1 cellular context compared by ENCODE assay signal in the genomic region with DNA sequence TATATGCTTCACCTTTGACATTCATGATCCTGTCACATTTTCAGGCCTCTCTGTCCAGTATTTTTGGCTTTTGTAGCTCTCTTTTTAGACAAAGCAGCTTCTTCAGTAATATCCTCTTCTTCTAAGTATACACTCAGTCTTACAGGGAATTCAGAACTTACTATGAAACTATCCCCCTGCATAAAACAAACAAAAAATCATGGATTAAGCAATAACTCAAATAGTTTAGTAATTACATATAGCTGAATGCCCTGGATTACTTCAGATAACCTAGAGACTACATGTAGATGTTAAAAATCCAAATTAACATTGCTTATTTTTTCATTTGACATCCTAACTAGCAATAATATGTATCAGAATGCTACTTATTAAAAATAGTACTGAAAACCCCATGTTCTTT.
TF ChIP-seq lines count a peak whose summit lies in the region.

No MANE protein-coding gene starts in this region.

TF ChIP-seq in WTC11, 78 proteins besides CTCF, POLR2A, EP300 and RAD21 (continued from another document):
- TF ChIP-seq, protein P1, sequence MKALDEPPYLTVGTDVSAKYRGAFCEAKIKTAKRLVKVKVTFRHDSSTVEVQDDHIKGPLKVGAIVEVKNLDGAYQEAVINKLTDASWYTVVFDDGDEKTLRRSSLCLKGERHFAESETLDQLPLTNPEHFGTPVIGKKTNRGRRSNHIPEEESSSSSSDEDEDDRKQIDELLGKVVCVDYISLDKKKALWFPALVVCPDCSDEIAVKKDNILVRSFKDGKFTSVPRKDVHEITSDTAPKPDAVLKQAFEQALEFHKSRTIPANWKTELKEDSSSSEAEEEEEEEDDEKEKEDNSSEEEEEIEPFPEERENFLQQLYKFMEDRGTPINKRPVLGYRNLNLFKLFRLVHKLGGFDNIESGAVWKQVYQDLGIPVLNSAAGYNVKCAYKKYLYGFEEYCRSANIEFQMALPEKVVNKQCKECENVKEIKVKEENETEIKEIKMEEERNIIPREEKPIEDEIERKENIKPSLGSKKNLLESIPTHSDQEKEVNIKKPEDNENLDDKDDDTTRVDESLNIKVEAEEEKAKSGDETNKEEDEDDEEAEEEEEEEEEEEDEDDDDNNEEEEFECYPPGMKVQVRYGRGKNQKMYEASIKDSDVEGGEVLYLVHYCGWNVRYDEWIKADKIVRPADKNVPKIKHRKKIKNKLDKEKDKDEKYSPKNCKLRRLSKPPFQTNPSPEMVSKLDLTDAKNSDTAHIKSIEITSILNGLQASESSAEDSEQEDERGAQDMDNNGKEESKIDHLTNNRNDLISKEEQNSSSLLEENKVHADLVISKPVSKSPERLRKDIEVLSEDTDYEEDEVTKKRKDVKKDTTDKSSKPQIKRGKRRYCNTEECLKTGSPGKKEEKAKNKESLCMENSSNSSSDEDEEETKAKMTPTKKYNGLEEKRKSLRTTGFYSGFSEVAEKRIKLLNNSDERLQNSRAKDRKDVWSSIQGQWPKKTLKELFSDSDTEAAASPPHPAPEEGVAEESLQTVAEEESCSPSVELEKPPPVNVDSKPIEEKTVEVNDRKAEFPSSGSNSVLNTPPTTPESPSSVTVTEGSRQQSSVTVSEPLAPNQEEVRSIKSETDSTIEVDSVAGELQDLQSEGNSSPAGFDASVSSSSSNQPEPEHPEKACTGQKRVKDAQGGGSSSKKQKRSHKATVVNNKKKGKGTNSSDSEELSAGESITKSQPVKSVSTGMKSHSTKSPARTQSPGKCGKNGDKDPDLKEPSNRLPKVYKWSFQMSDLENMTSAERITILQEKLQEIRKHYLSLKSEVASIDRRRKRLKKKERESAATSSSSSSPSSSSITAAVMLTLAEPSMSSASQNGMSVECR (CRISPR knock-in tag; IDR thresholded peaks at IDR 0.05; ENCODE audit: borderline replicate concordance) = no peak
- TF ChIP-seq NFE2L1 (CRISPR knock-in tag; IDR thresholded peaks at IDR 0.05) (no peak), SMAD4 (CRISPR knock-in tag; IDR thresholded peaks at IDR 0.05) (no peak), CDX4 (CRISPR knock-in tag; IDR thresholded peaks at IDR 0.05; ENCODE audit: borderline replicate concordance) (no peak), ATF2 (CRISPR knock-in tag; IDR thresholded peaks at IDR 0.05; ENCODE audit: borderline replicate concordance, low read depth) (no peak), NR1H2 (CRISPR knock-in tag; IDR thresholded peaks at IDR 0.05) (no peak), AR (CRISPR knock-in tag; IDR thresholded peaks at IDR 0.05) (no peak)
- TF ChIP-seq, protein P2, sequence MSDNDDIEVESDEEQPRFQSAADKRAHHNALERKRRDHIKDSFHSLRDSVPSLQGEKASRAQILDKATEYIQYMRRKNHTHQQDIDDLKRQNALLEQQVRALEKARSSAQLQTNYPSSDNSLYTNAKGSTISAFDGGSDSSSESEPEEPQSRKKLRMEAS (CRISPR knock-in tag; IDR thresholded peaks at IDR 0.05) = no peak
- TF ChIP-seq, protein P3, sequence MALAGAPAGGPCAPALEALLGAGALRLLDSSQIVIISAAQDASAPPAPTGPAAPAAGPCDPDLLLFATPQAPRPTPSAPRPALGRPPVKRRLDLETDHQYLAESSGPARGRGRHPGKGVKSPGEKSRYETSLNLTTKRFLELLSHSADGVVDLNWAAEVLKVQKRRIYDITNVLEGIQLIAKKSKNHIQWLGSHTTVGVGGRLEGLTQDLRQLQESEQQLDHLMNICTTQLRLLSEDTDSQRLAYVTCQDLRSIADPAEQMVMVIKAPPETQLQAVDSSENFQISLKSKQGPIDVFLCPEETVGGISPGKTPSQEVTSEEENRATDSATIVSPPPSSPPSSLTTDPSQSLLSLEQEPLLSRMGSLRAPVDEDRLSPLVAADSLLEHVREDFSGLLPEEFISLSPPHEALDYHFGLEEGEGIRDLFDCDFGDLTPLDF (CRISPR knock-in tag; IDR thresholded peaks at IDR 0.05) = no peak
